Comparison of ENCODE assay signal across 28 cellular contexts in genomic region chr20:24763386-24764026, GRCh38.
A peak's percentile ranks its signal among the peaks of the same experiment; 100 is the strongest.
DNase-seq lines count a peak whose midpoint lies in the region; ATAC-seq and TF ChIP-seq lines count a peak whose summit lies in the region.
"Had no signal": no experiment of that assay in that cellular context is flagged by ENCODE, and none has a peak within 500 bp of the region (broad histone marks: within the 10 kb centered on the region; RNA-seq: fewer than 3 reads in every experiment).

No MANE protein-coding gene starts in this region.

- peak; percentile 50 for DNase-seq in UCSD-AML1 (lab: John Stamatoyannopoulos, UW; ENCODE audit: unreplicated experiment)
- peak; percentile 18 for DNase-seq in left lobe of liver (ENCODE audit: low spot score)
- peak; percentile 70 for DNase-seq in spleen
- no peak for DNase-seq in GM03348 (ENCODE audit: low spot score)
- DNase-seq in stimulated activated CD4-positive, alpha-beta T cell treated with anti-CD3 and anti-CD28 coated beads, Interleukin-2, amount 100 ng/mL, for 24 hours = no peak
- DNase-seq: activated CD4-positive, alpha-beta T cell treated with anti-CD3 and anti-CD28 coated beads, Interleukin-2, amount 10 ng/mL, durations not matched to agents 24 days and 14 days; activated naive CD4-positive, alpha-beta T cell treated with Interleukin-2 at 50 U/mL for 16 hours; activated T-cell treated with anti-CD3 and anti-CD28 coated beads, Interleukin-2, amount 50 U/mL, for 72 hours; Caco-2; foreskin fibroblast; heart right ventricle; lower lobe of right lung; mucosa of descending colon; NCI-H146; NCI-H2107; NCI-H345; retina; SW 1271; T1000 had no signal

- peaks cover 0 to 3% (median 0%) of the 10 kb centered on the region in 11 experiments; a peak in 1 of 22 replicates for H3K36me3 ChIP-seq in BLaER1 treated with 17β-estradiol and CSF1 and Interleukin-3, amounts not matched to agents 10 nM and 100 nM
- H3K36me3 ChIP-seq in spleen = no peaks in the 10 kb centered on the region
- H3K36me3 ChIP-seq: esophagus muscularis mucosa, heart right ventricle, lower lobe of right lung, ovary, tibial artery, WERI-Rb-1 had no signal

- no peaks in the 10 kb centered on the region for H4K20me1 ChIP-seq in BLaER1 treated with 17β-estradiol and CSF1 and Interleukin-3, amounts not matched to agents 10 nM and 100 nM

- ATAC-seq in left lobe of liver = no peak
- no peak for ATAC-seq in GM18867 (IDR thresholded peaks at IDR 0.05; ENCODE audit: unreplicated experiment)
- ATAC-seq in GM19455 (IDR thresholded peaks at IDR 0.05; ENCODE audit: unreplicated experiment) = no peak
- ATAC-seq: activated T-cell treated with anti-CD3 and anti-CD28 coated beads, Interleukin-2, amount 50 U/mL, for 72 hours; heart right ventricle; lower lobe of right lung; mucosa of descending colon; Panc1 had no signal

- H3K9me3 ChIP-seq in BLaER1 treated with 17β-estradiol and CSF1 and Interleukin-3, amounts not matched to agents 10 nM and 100 nM (replicated peaks in 1 of 11) = peaks cover 10 to 19% (median 13%) of the 10 kb centered on the region in 11 experiments; a peak in 19 of 22 replicates
- peaks cover 0 to 10% (median 2%) of the 10 kb centered on the region in 8 donors for H3K9me3 ChIP-seq in spleen
- H3K9me3 ChIP-seq: mucosa of descending colon, ovary had no signal

- intact Hi-C loops in spleen (cut with DNase I; ENCODE audit: low total_unique reads) = no loop called here

- no peak for TF ChIP-seq POLR2A in spleen (IDR thresholded peaks at IDR 0.05)

- peak overlapping the region; percentile 40 to 95 (median 81) for H3K4me2 ChIP-seq in BLaER1 treated with 17β-estradiol and CSF1 and Interleukin-3, amounts not matched to agents 10 nM and 100 nM

- H3K27me3 ChIP-seq in BLaER1 treated with 17β-estradiol and CSF1 and Interleukin-3, amounts not matched to agents 10 nM and 100 nM = peaks cover 0 to 7% (median 0%) of the 10 kb centered on the region in 11 experiments; a peak in 1 of 22 replicates
- peaks cover 0 to 23% (median 0%) of the 10 kb centered on the region in 7 donors for H3K27me3 ChIP-seq in spleen (replicated peaks in 1 of 7)
- H3K27me3 ChIP-seq: ovary had no signal

- no peak overlapping the region for H3K4me3 ChIP-seq in BLaER1 treated with 17β-estradiol and CSF1 and Interleukin-3, amounts not matched to agents 10 nM and 100 nM
- H3K4me3 ChIP-seq in spleen = no peak overlapping the region
- H3K4me3 ChIP-seq: esophagus muscularis mucosa, heart right ventricle, lower lobe of right lung, mucosa of descending colon, ovary, skin epidermis, tibial artery had no signal

- H3K4me1 ChIP-seq in BLaER1 treated with 17β-estradiol and CSF1 and Interleukin-3, amounts not matched to agents 10 nM and 100 nM = peaks cover 25 to 72% (median 63%) of the 10 kb centered on the region in 10 experiments
- H3K4me1 ChIP-seq in spleen = peaks cover 0 to 6% (median 0%) of the 10 kb centered on the region in 6 donors
- H3K4me1 ChIP-seq: Caco-2, esophagus muscularis mucosa, heart right ventricle, lower lobe of right lung, tibial artery had no signal

- H3K27ac ChIP-seq in BLaER1 treated with 17β-estradiol and CSF1 and Interleukin-3, amounts not matched to agents 10 nM and 100 nM = peak overlapping the region in 3 of 11 experiments; percentile 0 to 33 (median 33); a peak in 2 of 22 replicates
- H3K27ac ChIP-seq in spleen = no peak overlapping the region
- H3K27ac ChIP-seq: esophagus muscularis mucosa, heart right ventricle, lower lobe of right lung, ovary, skin epidermis, tibial artery, WERI-Rb-1 had no signal

- TF ChIP-seq CTCF in spleen (IDR thresholded peaks at IDR 0.05 in 8 of 11, conservative IDR thresholded peaks at IDR 0.05 in 3 of 11) = no peak

- 17 to 34% (median 18%) methylated on average over 16 to 26 of the region's 26 CpGs for WGBS in spleen, 5 donors

- H3K9ac ChIP-seq in BLaER1 treated with 17β-estradiol and CSF1 and Interleukin-3, amounts not matched to agents 10 nM and 100 nM = peak overlapping the region in 1 of 11 experiments; percentile 41; a peak in 2 of 22 replicates

Comparison
In these comparisons a context has a peak if more than half of its experiments do, and no peak if none do; other contexts are left out.
1. DNase-seq: peak in UCSD-AML1 (single experiment), left lobe of liver (single experiment) and spleen (single experiment); none in GM03348 (single experiment) and stimulated activated CD4-positive, alpha-beta T cell treated with anti-CD3 and anti-CD28 coated beads, Interleukin-2, amount 100 ng/mL, for 24 hours (0 of 2).